In the genomic region with DNA sequence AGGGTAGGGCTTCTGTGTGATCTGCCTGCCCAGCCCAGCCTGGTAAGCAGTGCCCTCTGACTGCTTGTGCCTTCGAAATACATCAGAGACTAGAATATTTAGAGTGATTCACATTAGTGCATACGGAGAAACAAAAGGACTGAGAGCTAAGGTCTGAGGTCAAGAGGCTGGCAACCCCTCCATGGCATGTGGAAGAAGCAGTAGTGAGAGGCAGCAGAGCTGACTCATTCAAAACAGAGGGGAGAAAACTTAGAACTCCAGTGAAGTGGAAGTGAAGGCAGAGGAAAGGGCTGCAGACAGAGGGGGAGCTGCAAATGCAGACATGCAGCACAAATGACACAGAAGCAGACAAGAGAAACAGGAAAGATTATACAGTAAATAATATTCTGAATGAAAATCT, we compare ENCODE assay signal across 10 cellular contexts.
DNase-seq lines count a peak whose midpoint lies in the region; ATAC-seq, FAIRE-seq and TF ChIP-seq lines count a peak whose summit lies in the region.
"Had no signal": no experiment of that assay in that cellular context is flagged by ENCODE, and none has a peak within 500 bp of the region (broad histone marks: within the 10 kb centered on the region; RNA-seq: fewer than 3 reads in every experiment).

No MANE protein-coding gene starts in this region.

- no peak overlapping the region for H3K14ac ChIP-seq in H9 (ENCODE audit: insufficient read depth, low read length)

- no peak overlapping the region for H3K9ac ChIP-seq in H9 (ENCODE audit: extremely low read depth, insufficient read length, low read length)

- no peak overlapping the region for H3T11ph ChIP-seq in H9 (ENCODE audit: low read length)

- no peak overlapping the region for H2BK5ac ChIP-seq in H9 (ENCODE audit: insufficient read length, low read length)

- no peak overlapping the region for H2BK120ac ChIP-seq in H9 (ENCODE audit: low read depth, low read length, poor library complexity, severe bottlenecking)

- H3K27me3 Mint-ChIP-seq in H9 (ENCODE audit: low read depth) (no peaks in the 10 kb centered on the region), WTC11 (ENCODE audit: low read depth) (no peaks in the 10 kb centered on the region)

- H2AFZ ChIP-seq in H9 (ENCODE audit: low read length) = no peak overlapping the region

- no peaks in the 10 kb centered on the region for H3K23me2 ChIP-seq in H9 (ENCODE audit: insufficient read length, low read depth, low read length, poor library complexity, severe bottlenecking)

- H2AK5ac ChIP-seq in H9 (ENCODE audit: insufficient read length, low read length) = no peak overlapping the region

- H3K9me3 ChIP-seq in A549 = no peaks in the 10 kb centered on the region
- no peaks in the 10 kb centered on the region for H3K9me3 ChIP-seq in H9 (ENCODE audit: control insufficient read depth, low read depth, low read length)
- H3K9me3 ChIP-seq in Peyer's patch = no peaks in the 10 kb centered on the region

- whole genome bisulfite sequencing in A549 (ENCODE audit: missing lambda C conversion rate) = 23% methylated on average over 2 of the region's 2 CpGs
- WGBS in H9 (ENCODE audit: extremely low coverage, insufficient read length, low lambda C conversion rate) = no CpG with 5 or more reads among the region's 2 CpGs

- TF ChIP-seq RAD21 in A549 (conservative IDR thresholded peaks at IDR 0.05 in 1 of 2, IDR thresholded peaks at IDR 0.05 in 1 of 2) = no peak

- H3K4me1 Mint-ChIP-seq in H9 (peaks cover 0 to 7% of the 10 kb centered on the region in 2 experiments; a peak in 3 of 4 replicates), WTC11 (no peaks in the 10 kb centered on the region)

- no peak overlapping the region for H3K18ac ChIP-seq in H9 (ENCODE audit: insufficient read length, low read depth, low read length)

- no peaks in the 10 kb centered on the region for H3K79me2 ChIP-seq in H9 (ENCODE audit: insufficient read depth, low read length)

- no peak for ATAC-seq in A549
- no peak for ATAC-seq in WTC11
- no peak for ATAC-seq in GM21447 (IDR thresholded peaks at IDR 0.05; ENCODE audit: unreplicated experiment)
- ATAC-seq: activated T-cell treated with anti-CD3 and anti-CD28 coated beads, Interleukin-2, amount 50 U/mL, for 72 hours had no signal

- H4K5ac ChIP-seq in H9 (ENCODE audit: insufficient read length, low read depth, low read length) = no peak overlapping the region

- peak overlapping the region in 2 of 3 experiments; percentile 1 to 26; a peak in 4 of 7 replicates for H3K27ac Mint-ChIP-seq in H9
- peak overlapping the region; percentile 23 for H3K27ac Mint-ChIP-seq in WTC11
- H3K27ac Mint-ChIP-seq: activated T-cell treated with anti-CD3 and anti-CD28 coated beads, Interleukin-2, amount 50 U/mL, for 72 hours had no signal

- H3K36me3 Mint-ChIP-seq in H9 (ENCODE audit: insufficient read depth in 1 of 3, low read depth in 3 of 3) (peaks cover 3 to 22% (median 14%) of the 10 kb centered on the region in 3 experiments; a peak in 5 of 7 replicates), WTC11 (peaks cover 11% of the 10 kb centered on the region)

- 0 out of 6 replicates have a peak overlapping the region, but pooled peaks of 1 of the 2 experiments have one; percentile 2 for H3K27ac ChIP-seq in A549
- H3K27ac ChIP-seq in H9 (ENCODE audit: insufficient read length, low read depth, low read length) = no peak overlapping the region
- H3K27ac ChIP-seq in Peyer's patch = no peak overlapping the region

- POLR2A ChIA-PET in A549 (lab: Yijun Ruan, JAX) (no interaction called here), WTC11 (lab: Charles Lee) (interaction anchor here (0.5 kb wide), 1 partner anchor 197 kb away, joined by 4 read pairs; no protein-coding TSS in a partner anchor)

- no peak for FAIRE-seq in A549 (lab: Jason Lieb, UNC)

- no peak overlapping the region for H3K23ac ChIP-seq in H9 (ENCODE audit: insufficient read length, low read depth, low read length)

- H3K4me3 ChIP-seq in A549 (no peak overlapping the region), Peyer's patch (no peak overlapping the region)

- peak overlapping the region; percentile 16; the same call in 1 of the 3 replicates for H3K4me2 ChIP-seq in A549
- H3K4me2 ChIP-seq in H9 (ENCODE audit: insufficient read depth, insufficient read length, low read length) = no peak overlapping the region

- H2BK20ac ChIP-seq in H9 (ENCODE audit: low read depth, low read length, poor library complexity, severe bottlenecking) = no peak overlapping the region

- no peak for TF ChIP-seq CTCF in A549 (IDR thresholded peaks at IDR 0.05)
- TF ChIP-seq CTCF in H9 (conservative IDR thresholded peaks at IDR 0.05) = no peak
- TF ChIP-seq CTCF in WTC11 (IDR thresholded peaks at IDR 0.05) = no peak
- no peak for TF ChIP-seq CTCF in Peyer's patch (IDR thresholded peaks at IDR 0.05)

- no peaks in the 10 kb centered on the region for H3K4me1 ChIP-seq in A549
- H3K4me1 ChIP-seq in H9 (ENCODE audit: insufficient read depth, low read length) = no peaks in the 10 kb centered on the region
- no peaks in the 10 kb centered on the region for H3K4me1 ChIP-seq in Peyer's patch

- H2BK15ac ChIP-seq in H9 (ENCODE audit: low read depth, low read length) = no peak overlapping the region

- no peak overlapping the region for H3K4ac ChIP-seq in H9 (ENCODE audit: low read depth, low read length)

- CTCF ChIA-PET in A549 (lab: Yijun Ruan, JAX) (interaction anchor here (0.9 to 6.2 kb wide), 3 partner anchors 14 to 318 kb away, joined by 3 to 37 read pairs (median 4); no protein-coding TSS in a partner anchor), WTC11 (lab: Charles Lee) (interaction anchor here (0.6 kb wide), 1 partner anchor 190 kb away, joined by 3 read pairs; no protein-coding TSS in a partner anchor)

- no peaks in the 10 kb centered on the region for H3K79me1 ChIP-seq in H9 (ENCODE audit: insufficient read depth, low read depth, low read length, poor library complexity, severe bottlenecking)

- H3K56ac ChIP-seq in H9 (ENCODE audit: insufficient read length, low read depth, low read length) = no peak overlapping the region

- DNase-seq in A549 (ENCODE audit: low read depth in 1 of 2, low spot score in 1 of 2) = peak in 1 of 2 experiments; percentile 13
- no peak for DNase-seq in H9
- DNase-seq in WTC11 (ENCODE audit: low spot score) = no peak
- DNase-seq in iris pigment epithelial cell (ENCODE audit: low read depth) = peak; percentile 54
- DNase-seq in SHP77 treated with DMSO at 0.1 percent for 48 hours (lab: John Stamatoyannopoulos, UW) = no peak
- DNase-seq in CD1c-positive myeloid dendritic cell (ENCODE audit: extremely low spot score) = no peak
- DNase-seq in Peyer's patch = no peak
- DNase-seq: activated T-cell treated with anti-CD3 and anti-CD28 coated beads, Interleukin-2, amount 50 U/mL, for 72 hours; NCI-H1105 treated with DMSO at 0.1 percent for 48 hours had no signal

- TF ChIP-seq POLR2A in A549 (IDR thresholded peaks at IDR 0.05; ENCODE audit: low read length) (no peak), Peyer's patch (IDR thresholded peaks at IDR 0.05) (no peak)

- no peak overlapping the region for H4K8ac ChIP-seq in H9 (replicated peaks; ENCODE audit: insufficient read length, low read depth, low read length)

- no peaks in the 10 kb centered on the region for H4K20me1 ChIP-seq in H9 (ENCODE audit: control insufficient read depth, insufficient read depth, insufficient read length)

- H2BK12ac ChIP-seq in H9 (ENCODE audit: insufficient read length, low read depth, low read length) = no peak overlapping the region

- TF ChIP-seq EP300 in A549 (IDR thresholded peaks at IDR 0.05) = no peak

- H3K4me3 Mint-ChIP-seq in H9 (no peak overlapping the region), WTC11 (no peak overlapping the region)
- H3K4me3 Mint-ChIP-seq: activated T-cell treated with anti-CD3 and anti-CD28 coated beads, Interleukin-2, amount 50 U/mL, for 72 hours had no signal

- H3K36me3 ChIP-seq in Peyer's patch = no peaks in the 10 kb centered on the region

- H3K27me3 ChIP-seq in H9 (ENCODE audit: insufficient read depth, low read length) = no peaks in the 10 kb centered on the region
- no peaks in the 10 kb centered on the region for H3K27me3 ChIP-seq in Peyer's patch

- H3K9me3 Mint-ChIP-seq in H9 = no peaks in the 10 kb centered on the region
- no peaks in the 10 kb centered on the region for H3K9me3 Mint-ChIP-seq in WTC11
- H3K9me3 Mint-ChIP-seq: activated T-cell treated with anti-CD3 and anti-CD28 coated beads, Interleukin-2, amount 50 U/mL, for 72 hours had no signal

- H4K91ac ChIP-seq in H9 (ENCODE audit: insufficient read length, low read depth, low read length) = no peak overlapping the region

TF ChIP-seq in A549, 52 proteins besides CTCF, POLR2A, EP300 and RAD21:
- TF ChIP-seq CHD4 (IDR thresholded peaks at IDR 0.05; ENCODE audit: borderline replicate concordance) = no peak
- no peak for TF ChIP-seq CHD2 (IDR thresholded peaks at IDR 0.05; ENCODE audit: low read length, partially characterized antibody)
- no peak for TF ChIP-seq FOSL2 (IDR thresholded peaks at IDR 0.05)
- no peak for TF ChIP-seq FOSL2 (CRISPR knock-in tag; IDR thresholded peaks at IDR 0.05)
- TF ChIP-seq PHF8 (IDR thresholded peaks at IDR 0.05; ENCODE audit: borderline replicate concordance, low read depth) = no peak
- TF ChIP-seq BHLHE40 (IDR thresholded peaks at IDR 0.05; ENCODE audit: low read depth, low read length) = no peak
TF ChIP-seq in A549: peak in this region for 0.

TF ChIP-seq in WTC11, 78 proteins besides CTCF, POLR2A, EP300 and RAD21 (continues in another document):
- TF ChIP-seq, protein P1, sequence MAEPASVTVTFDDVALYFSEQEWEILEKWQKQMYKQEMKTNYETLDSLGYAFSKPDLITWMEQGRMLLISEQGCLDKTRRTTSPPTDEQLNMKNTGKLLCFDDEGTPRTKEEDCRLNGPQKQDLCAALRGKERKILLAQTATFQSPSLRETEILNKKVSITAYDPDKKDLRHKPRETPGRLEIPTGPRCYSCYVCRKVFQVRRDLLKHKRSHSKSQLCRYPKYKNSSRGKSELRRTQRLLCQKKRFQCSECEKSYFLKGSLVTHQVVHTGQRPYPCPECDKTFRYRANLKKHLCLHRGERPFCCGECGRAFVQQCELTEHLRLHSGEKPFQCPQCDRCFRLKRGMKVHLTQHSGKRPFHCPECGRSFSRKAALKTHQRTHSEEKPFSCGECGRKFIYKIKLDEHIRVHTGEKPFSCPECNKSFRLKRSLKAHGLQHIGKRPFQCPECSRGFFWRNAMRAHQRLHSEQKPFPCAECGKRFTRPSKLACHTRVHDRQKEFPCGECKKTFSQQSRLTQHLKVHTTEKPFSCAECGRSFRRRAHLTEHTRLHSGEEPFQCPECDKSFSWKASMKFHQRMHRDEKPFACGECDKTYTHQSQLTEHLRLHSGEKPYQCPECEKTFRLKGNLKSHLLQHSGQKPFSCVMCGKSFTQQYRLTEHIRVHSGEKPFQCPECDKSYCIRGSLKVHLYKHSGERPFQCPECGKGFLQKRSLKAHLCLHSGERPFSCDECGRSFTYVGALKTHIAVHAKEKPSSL (CRISPR knock-in tag; conservative IDR thresholded peaks at IDR 0.05) = no peak
